In the genomic region with DNA sequence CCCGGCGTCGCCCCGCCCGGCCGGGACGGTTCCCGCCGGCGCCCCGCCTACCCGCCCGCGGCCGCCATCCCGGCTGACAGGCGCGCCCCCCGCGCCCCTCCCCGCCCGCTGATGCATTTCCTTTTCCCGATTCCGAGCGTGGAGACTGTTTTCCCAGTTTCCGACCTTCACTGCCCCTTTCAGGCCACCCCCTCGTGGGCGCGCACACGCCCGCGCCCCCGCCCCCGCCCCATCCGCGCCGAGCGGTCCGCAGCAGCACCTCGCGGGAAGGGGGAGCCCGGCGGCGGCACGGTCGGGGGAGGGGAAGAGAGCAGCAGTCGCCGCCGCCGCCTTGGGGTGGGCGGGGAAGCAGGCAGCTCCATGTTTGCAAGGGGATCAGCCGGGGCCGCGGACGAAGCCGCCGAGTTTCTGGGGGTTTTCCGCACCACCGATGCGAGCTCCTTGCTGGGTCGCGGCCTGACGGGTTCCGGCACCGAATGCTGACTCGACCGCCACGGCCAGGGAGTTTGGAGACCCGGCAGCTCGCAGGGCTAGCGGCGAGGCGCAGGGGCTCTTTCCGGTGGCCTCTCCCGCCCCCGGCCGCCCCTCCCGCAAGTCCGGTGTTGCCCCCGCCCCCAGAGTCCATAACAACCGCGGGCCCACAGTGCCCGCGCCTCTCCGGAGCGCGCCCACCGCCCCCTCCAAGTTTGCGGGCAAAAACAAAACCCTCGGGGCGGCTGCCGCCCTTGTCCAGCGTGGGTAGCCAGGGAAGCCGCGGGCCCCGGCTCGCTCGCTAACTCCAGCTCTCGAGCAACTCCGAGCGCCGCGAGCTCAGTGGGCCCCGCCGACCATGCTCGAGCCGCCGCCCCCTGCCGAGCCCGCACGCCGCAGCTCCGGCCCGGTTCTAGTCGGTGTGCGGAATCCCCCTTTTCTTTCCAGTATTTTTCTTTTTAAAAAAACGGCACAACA, we compare ENCODE assay signal across 8 cellular contexts. TPM values are rescaled to one million over a fixed set of nuclear protein-coding genes. Genes with fewer than 3 reads are reported as not detected.
DNase-seq lines count a peak whose midpoint lies in the region; ATAC-seq and TF ChIP-seq lines count a peak whose summit lies in the region.

No MANE protein-coding gene starts in this region.

- H3K9me3 Mint-ChIP-seq in mesothelial cell of epicardium, result no peaks in the 10 kb centered on the region

- H3K27me3 Mint-ChIP-seq in mesothelial cell of epicardium (ENCODE audit: low read depth), result no peaks in the 10 kb centered on the region

- peak overlapping the region; percentile 60 to 98 (median 91) for H3K4me3 ChIP-seq in dorsolateral prefrontal cortex

- TF ChIP-seq CTCF in dorsolateral prefrontal cortex (IDR thresholded peaks at IDR 0.05 in 54 of 56, conservative IDR thresholded peaks at IDR 0.05 in 2 of 56; ENCODE audit: low read depth in 1 of 56, partially characterized antibody in 56 of 56), result peak in 5 of 56 donors; percentile 5 to 14 (median 8)
- no peak for TF ChIP-seq CTCF in mesothelial cell of epicardium (IDR thresholded peaks at IDR 0.05; ENCODE audit: unreplicated experiment)

- peaks cover 19% of the 10 kb centered on the region for H3K4me1 Mint-ChIP-seq in mesothelial cell of epicardium

- DNase-seq in NCI-H2196 treated with DMSO at 0.1 percent for 48 hours (lab: John Stamatoyannopoulos, UW; ENCODE audit: unreplicated experiment), result peak; percentile 47
- peak; percentile 59 to 71 for DNase-seq in activated CD4-positive, alpha-beta T cell treated with anti-CD3 and anti-CD28 coated beads, Interleukin-2, amount 50 U/mL, for 24 hours (ENCODE audit: low read depth in 1 of 2, low spot score in 1 of 2)
- peak in 7 of 10 donors; percentile 6 to 70 (median 48) for DNase-seq in dorsolateral prefrontal cortex
- DNase-seq in mesothelial cell of epicardium (ENCODE audit: low spot score in 2 of 2, unreplicated experiment in 2 of 2), result peak; percentile 71 to 81
- peak; percentile 69 to 72 for DNase-seq in stimulated activated CD8-positive, alpha-beta memory T cell treated with anti-CD3 and anti-CD28 coated beads, Interleukin-15, amount 100 ng/mL, for 4 hours (ENCODE audit: low read depth in 2 of 2)

- H3K27me3 ChIP-seq in dorsolateral prefrontal cortex, result no peaks in the 10 kb centered on the region

- ATAC-seq in GM21737 (IDR thresholded peaks at IDR 0.05; ENCODE audit: unreplicated experiment) (no peak), HG02970 (IDR thresholded peaks at IDR 0.05; ENCODE audit: low FRiP score, unreplicated experiment) (no peak)

- H3K36me3 Mint-ChIP-seq in mesothelial cell of epicardium, result no peaks in the 10 kb centered on the region

- H3K27ac Mint-ChIP-seq in mesothelial cell of epicardium, result peak overlapping the region; percentile 85

- TF ChIP-seq POLR2A in GM10847 (IDR thresholded peaks at IDR 0.05; ENCODE audit: extremely low read depth, insufficient read length), result peak; percentile 4

- peak overlapping the region; percentile 35 to 99 (median 95) for H3K27ac ChIP-seq in dorsolateral prefrontal cortex

- peak overlapping the region; percentile 80 for H3K4me3 Mint-ChIP-seq in mesothelial cell of epicardium

- intact Hi-C loops in dorsolateral prefrontal cortex (cut with DNase I), result loop anchor here (2.0 to 10.0 kb wide), 7 partner anchors 86 to 303 kb away; partner anchors contain the start of genes IMP3 (in 2 of the 2), MAN2C1 (in 2 of the 2), C15orf39 (in 1 of the 2) and COMMD4 (in 1 of the 2)

RNA-seq across cellular contexts. Expression of gene SIN3A, which starts 3.3 kb away (rescaled TPM):
- total RNA-seq in dorsolateral prefrontal cortex (10 to 100 TPM; 30.7 to 68.7 (median 47.9) TPM), mesothelial cell of epicardium (86.6 to 91.5 TPM (median 87.4 TPM) in 3 replicates)
